ENCODE assay signal across 1 cellular context in genomic region chr6:127515794-127516675, GRCh38.
TF ChIP-seq lines count a peak whose summit lies in the region.

No MANE protein-coding gene starts in this region.

TF ChIP-seq in HepG2, 621 proteins besides CTCF, POLR2A, EP300 and RAD21 (continued from another document and continues in another):
- TF ChIP-seq SAP130 (CRISPR knock-in tag; IDR thresholded peaks at IDR 0.05; ENCODE audit: low read depth) (peak; percentile 54), REST (IDR thresholded peaks at IDR 0.05; ENCODE audit: borderline replicate concordance in 1 of 2, low read depth in 1 of 2, low read length in 2 of 2) (peak; percentile 91 to 98), ZNF276 (CRISPR knock-in tag; IDR thresholded peaks at IDR 0.05; ENCODE audit: low read depth) (no peak), ZNF180 (CRISPR knock-in tag; IDR thresholded peaks at IDR 0.05; ENCODE audit: borderline replicate concordance, low read depth) (no peak), PAF1 (CRISPR knock-in tag; IDR thresholded peaks at IDR 0.05) (no peak), MTA1 (CRISPR knock-in tag; IDR thresholded peaks at IDR 0.05; ENCODE audit: borderline replicate concordance) (no peak), ATF7 (IDR thresholded peaks at IDR 0.05) (no peak), ATF7 (CRISPR knock-in tag; IDR thresholded peaks at IDR 0.05) (no peak), CREB3 (CRISPR knock-in tag; IDR thresholded peaks at IDR 0.05) (peak; percentile 70; the same call in 1 of the 2 replicates), DMTF1 (CRISPR knock-in tag; IDR thresholded peaks at IDR 0.05) (no peak), ZNF572 (CRISPR knock-in tag; IDR thresholded peaks at IDR 0.05) (no peak), ELF1 (CRISPR knock-in tag; IDR thresholded peaks at IDR 0.05) (no peak), KDM1A (CRISPR knock-in tag; IDR thresholded peaks at IDR 0.05) (no peak), ZNF616 (CRISPR knock-in tag; IDR thresholded peaks at IDR 0.05; ENCODE audit: low read depth) (no peak), MAX (IDR thresholded peaks at IDR 0.05) (no peak), SRSF9 (IDR thresholded peaks at IDR 0.05; ENCODE audit: borderline replicate concordance, insufficient read depth, low read depth, low read length, poor library complexity, severe bottlenecking) (no peak), ZKSCAN1 (IDR thresholded peaks at IDR 0.05; ENCODE audit: low read length) (no peak), GPBP1L1 (CRISPR knock-in tag; IDR thresholded peaks at IDR 0.05) (no peak), ZHX1 (CRISPR knock-in tag; IDR thresholded peaks at IDR 0.05; ENCODE audit: low read depth) (no peak), NFKB2 (CRISPR knock-in tag; IDR thresholded peaks at IDR 0.05; ENCODE audit: borderline replicate concordance) (peak; percentile 93; the same call in 1 of the 2 replicates), HMGXB3 (CRISPR knock-in tag; IDR thresholded peaks at IDR 0.05; ENCODE audit: borderline replicate concordance) (no peak), MLXIP (CRISPR knock-in tag; IDR thresholded peaks at IDR 0.05; ENCODE audit: borderline replicate concordance) (no peak), PHB2 (IDR thresholded peaks at IDR 0.05; ENCODE audit: partially characterized antibody) (no peak), ZNF224 (CRISPR knock-in tag; IDR thresholded peaks at IDR 0.05) (no peak), TBL1XR1 (IDR thresholded peaks at IDR 0.05; ENCODE audit: borderline replicate concordance, low read length, partially characterized antibody) (no peak), NFRKB (IDR thresholded peaks at IDR 0.05) (no peak), NCOA2 (CRISPR knock-in tag; IDR thresholded peaks at IDR 0.05) (no peak), KLF6 (CRISPR knock-in tag; IDR thresholded peaks at IDR 0.05) (peak; percentile 97), ZNF20 (CRISPR knock-in tag; IDR thresholded peaks at IDR 0.05) (no peak), SRY (CRISPR knock-in tag; IDR thresholded peaks at IDR 0.05) (peak; percentile 85; the same call in 1 of the 2 replicates), HNRNPH1 (optimal IDR thresholded peaks at IDR 0.05; ENCODE audit: low read depth, low read length) (no peak), ZNF639 (CRISPR knock-in tag; conservative IDR thresholded peaks at IDR 0.05) (0 out of 2 replicates have a peak, but pooled peaks have one; percentile 38)
